In genomic region chr21:43632373-43632905, GRCh38 we compare ENCODE assay signal across 25 cellular contexts. TPM values are rescaled to one million over a fixed set of nuclear protein-coding genes. Genes with fewer than 3 reads are reported as not detected.
"Had no signal": no experiment of that assay in that cellular context is flagged by ENCODE, and none has a peak within 500 bp of the region (broad histone marks: within the 10 kb centered on the region; RNA-seq: fewer than 3 reads in every experiment).

No MANE protein-coding gene starts in this region.

- H3K36me3 ChIP-seq: adrenal gland, breast epithelium, SJCRH30 had no signal

- H3K9ac ChIP-seq: SK-N-SH had no signal

- H3K9me3 ChIP-seq: adrenal gland, breast epithelium, SJCRH30, SK-N-SH had no signal

- H3K4me2 ChIP-seq: SK-N-SH had no signal

- DNase-seq: activated CD4-positive, alpha-beta T cell treated with anti-CD3 and anti-CD28 coated beads for 4 hours; activated CD8-positive, alpha-beta memory T cell treated with anti-CD3 and anti-CD28 coated beads, Interleukin-2, amount 50 U/mL, for 4 hours; activated CD8-positive, alpha-beta T cell treated with anti-CD3 and anti-CD28 coated beads for 36 hours; activated naive CD4-positive, alpha-beta T cell treated with anti-CD3 and anti-CD28 coated beads, Interleukin-2, amount 50 U/mL, for 16 hours; activated naive CD8-positive, alpha-beta T cell treated with anti-CD3 and anti-CD28 coated beads, Interleukin-2, amount 10 ng/mL, durations not matched to agents 7 days and 5 days; activated T-cell treated with anti-CD3 and anti-CD28 coated beads, Interleukin-2, amount 50 U/mL, for 72 hours; adrenal gland; anterior cingulate cortex; central memory CD4-positive, alpha-beta T cell; Karpas-422; NCI-H1092; NCI-H1417; NCI-H2029; NCI-H510A treated with DMSO at 0.1 percent for 48 hours; NCI-H69; NK-92 treated with Interleukin-12 subunit alpha and Interleukin-12 subunit beta, amount 100 ng/mL, for 24 hours; OCI-M1; Right ventricle myocardium superior; SJCRH30; SK-N-SH; T-helper 1 cell had no signal

- H3K27ac ChIP-seq: adrenal gland, breast epithelium, RWPE1, SJCRH30 had no signal

- H3K4me1 ChIP-seq: adrenal gland, breast epithelium, SJCRH30 had no signal

- H3K27me3 ChIP-seq: adrenal gland, breast epithelium, SJCRH30 had no signal

- H3K4me3 ChIP-seq: adrenal gland, breast epithelium, SJCRH30 had no signal

- ATAC-seq: activated CD4-positive, CD25-positive, alpha-beta regulatory T cell treated with anti-CD3 and anti-CD28 coated beads, Interleukin-2, amount 50 U/mL, for 24 hours; activated CD8-positive, alpha-beta T cell treated with anti-CD3 and anti-CD28 coated beads for 36 hours; activated T-cell treated with anti-CD3 and anti-CD28 coated beads, Interleukin-2, amount 50 U/mL, for 72 hours; Panc1 had no signal

RNA-seq across cellular contexts. Expression of gene HSF2BP, which starts 26.8 kb away (rescaled TPM):
- total RNA-seq: Right ventricle myocardium superior had no signal
